In genomic region chr11:124143034-124143433, GRCh38 we compare ENCODE assay signal across 12 cellular contexts. TPM values are rescaled to one million over a fixed set of nuclear protein-coding genes. Genes with fewer than 3 reads are reported as not detected.
"Had no signal": no experiment of that assay in that cellular context is flagged by ENCODE, and none has a peak within 500 bp of the region (broad histone marks: within the 10 kb centered on the region; RNA-seq: fewer than 3 reads in every experiment).

No MANE protein-coding gene starts in this region.

- H3K27ac ChIP-seq: GM23248 had no signal

- FAIRE-seq: H1, H54 had no signal

- ATAC-seq: GM23338, HCT116 had no signal

- H3K9me3 ChIP-seq: HAP-1 had no signal

- H3K4me3 Mint-ChIP-seq: GM23338, H9, HFFc6 had no signal

- H3K4me3 ChIP-seq: GM23248, GM23338, HAP-1 had no signal

- H3K27ac Mint-ChIP-seq: GM23338, HFFc6 had no signal

- H2AFZ ChIP-seq: GM23248, GM23338 had no signal

- H3K4me2 ChIP-seq: GM23338 had no signal

- H3K4me1 ChIP-seq: HAP-1 had no signal

- H3K36me3 ChIP-seq: HAP-1 had no signal

- DNase-seq: GM23248, GOT3, H7, H9, HCEC 1CT, HFFc6 had no signal

- H3K9ac ChIP-seq: GM23248 had no signal

RNA-seq across cellular contexts. Expression of gene OR10D3, which starts 40.1 kb away (rescaled TPM):
- total RNA-seq: GM23248, GM23338, H1, H4, H7, H9, HFFc6 had no signal
- polyA plus RNA-seq: GM23248, GM23338, H1 had no signal
